9 cellular contexts compared by ENCODE assay signal in genomic region chr15:100920516-100921135, GRCh38. TPM values are rescaled to one million over a fixed set of nuclear protein-coding genes. Genes with fewer than 3 reads are reported as not detected.
DNase-seq lines count a peak whose midpoint lies in the region; ATAC-seq, FAIRE-seq and TF ChIP-seq lines count a peak whose summit lies in the region.
"Had no signal": no experiment of that assay in that cellular context is flagged by ENCODE, and none has a peak within 500 bp of the region (broad histone marks: within the 10 kb centered on the region; RNA-seq: fewer than 3 reads in every experiment).

No MANE protein-coding gene starts in this region.

- H2AFZ ChIP-seq in neural progenitor cell (replicated peaks) = no peak overlapping the region

- H3K27ac Mint-ChIP-seq in brain (no peak overlapping the region), neural progenitor cell (no peak overlapping the region)

- H3K9me3 Mint-ChIP-seq in brain = peaks cover 0 to 6% (median 0%) of the 10 kb centered on the region in 5 experiments
- H3K9me3 Mint-ChIP-seq in neural progenitor cell = no peaks in the 10 kb centered on the region

- H3K36me3 Mint-ChIP-seq in brain (no peaks in the 10 kb centered on the region), neural progenitor cell (peaks cover 2% of the 10 kb centered on the region)

- no peak overlapping the region for H3K27ac ChIP-seq in neural progenitor cell

- peaks cover 19% of the 10 kb centered on the region for H4K20me1 ChIP-seq in neural progenitor cell (ENCODE audit: low read depth)

- TF ChIP-seq POLR2A in GM12891 (IDR thresholded peaks at IDR 0.05; ENCODE audit: low read depth, low read length) = peak; percentile 33; the same call in 1 of the 2 replicates

- no peak for TF ChIP-seq CTCF in brain (conservative IDR thresholded peaks at IDR 0.05)
- TF ChIP-seq CTCF in neural progenitor cell (IDR thresholded peaks at IDR 0.05) = no peak

- no peak for FAIRE-seq in GM12891 (lab: Jason Lieb, UNC)
- FAIRE-seq: frontal cortex had no signal

- H3K4me3 ChIP-seq in neural progenitor cell = no peak overlapping the region

- peaks cover 97% of the 10 kb centered on the region for H3K27me3 ChIP-seq in neural progenitor cell

- H3K27me3 Mint-ChIP-seq in brain (peaks cover 94% of the 10 kb centered on the region), neural progenitor cell (ENCODE audit: insufficient read depth, low read depth) (peaks cover 52% of the 10 kb centered on the region)

- no peaks in the 10 kb centered on the region for H3K9me3 ChIP-seq in neural progenitor cell (ENCODE audit: low read depth)

- H3K4me3 Mint-ChIP-seq in brain (peak overlapping the region; percentile 61 to 85 (median 72)), neural progenitor cell (peak overlapping the region; percentile 77)

- H3K4me1 Mint-ChIP-seq in brain (peaks cover 14% of the 10 kb centered on the region), neural progenitor cell (peaks cover 7% of the 10 kb centered on the region)

- ATAC-seq in HG03354 (IDR thresholded peaks at IDR 0.05; ENCODE audit: poor library complexity, severe bottlenecking, unreplicated experiment) (peak; percentile 19), HG03097 (IDR thresholded peaks at IDR 0.05; ENCODE audit: low FRiP score, unreplicated experiment) (no peak), HG03521 (IDR thresholded peaks at IDR 0.05; ENCODE audit: unreplicated experiment) (no peak)

- DNase-seq in GM12891 (ENCODE audit: insufficient read length, low spot score) (no peak), neural progenitor cell (ENCODE audit: low spot score) (peak; percentile 21), NCI-H1048 (lab: John Stamatoyannopoulos, UW) (no peak), NOMO-1 treated with dmso at 0.1 percent for 144 hours (lab: John Stamatoyannopoulos, UW; ENCODE audit: unreplicated experiment) (no peak)

- H3K79me2 ChIP-seq in neural progenitor cell (ENCODE audit: low read depth) = no peaks in the 10 kb centered on the region

- peaks cover 9% of the 10 kb centered on the region for H3K4me1 ChIP-seq in neural progenitor cell

- no peaks in the 10 kb centered on the region for H3F3A ChIP-seq in neural progenitor cell (ENCODE audit: low read depth)

- H3K9ac ChIP-seq in neural progenitor cell = no peak overlapping the region

- H3K36me3 ChIP-seq in neural progenitor cell = no peaks in the 10 kb centered on the region

- no peak overlapping the region for H3K4me2 ChIP-seq in neural progenitor cell

TF ChIP-seq in GM12891, 5 proteins besides CTCF, POLR2A, EP300 and RAD21:
- no peak for TF ChIP-seq POLR2AphosphoS5 (IDR thresholded peaks at IDR 0.05; ENCODE audit: low read depth, low read length)
- TF ChIP-seq PAX5 (IDR thresholded peaks at IDR 0.05; ENCODE audit: insufficient read depth, low read length, severe bottlenecking) = no peak
- peak; percentile 71 for TF ChIP-seq SPI1 (IDR thresholded peaks at IDR 0.05; ENCODE audit: low read depth, low read length)
- TF ChIP-seq TAF1 (IDR thresholded peaks at IDR 0.05; ENCODE audit: low read depth, low read length) = no peak
- 0 out of 2 replicates have a peak, but pooled peaks have one; percentile 22 for TF ChIP-seq POU2F2 (IDR thresholded peaks at IDR 0.05; ENCODE audit: low read depth, low read length)

RNA-seq across cellular contexts. Expression of gene LRRK1, which starts 1.5 kb away (rescaled TPM):
- polyA plus RNA-seq in GM12891 (2012; ENCODE audit: low read depth, missing spikeins) = 16.3 TPM
- 1.0 TPM for polyA plus RNA-seq in brain (ENCODE audit: insufficient read depth, low read depth, low replicate concordance)
- total RNA-seq in neural progenitor cell (ENCODE audit: low replicate concordance) = 0.43 TPM in 1 of 2 replicates, not detected in the other

RNA-seq across cellular contexts. Expression of gene ALDH1A3, which starts 41.0 kb away (rescaled TPM):
- 0.03 TPM for polyA plus RNA-seq in GM12891 (2012; ENCODE audit: low read depth, missing spikeins)
- polyA plus RNA-seq in brain (ENCODE audit: insufficient read depth, low read depth, low replicate concordance) = 1.8 TPM
- 0.74 and 0.80 TPM in 2 replicates for total RNA-seq in neural progenitor cell (ENCODE audit: low replicate concordance)
